ENCODE assay signal across 16 cellular contexts in the genomic region with DNA sequence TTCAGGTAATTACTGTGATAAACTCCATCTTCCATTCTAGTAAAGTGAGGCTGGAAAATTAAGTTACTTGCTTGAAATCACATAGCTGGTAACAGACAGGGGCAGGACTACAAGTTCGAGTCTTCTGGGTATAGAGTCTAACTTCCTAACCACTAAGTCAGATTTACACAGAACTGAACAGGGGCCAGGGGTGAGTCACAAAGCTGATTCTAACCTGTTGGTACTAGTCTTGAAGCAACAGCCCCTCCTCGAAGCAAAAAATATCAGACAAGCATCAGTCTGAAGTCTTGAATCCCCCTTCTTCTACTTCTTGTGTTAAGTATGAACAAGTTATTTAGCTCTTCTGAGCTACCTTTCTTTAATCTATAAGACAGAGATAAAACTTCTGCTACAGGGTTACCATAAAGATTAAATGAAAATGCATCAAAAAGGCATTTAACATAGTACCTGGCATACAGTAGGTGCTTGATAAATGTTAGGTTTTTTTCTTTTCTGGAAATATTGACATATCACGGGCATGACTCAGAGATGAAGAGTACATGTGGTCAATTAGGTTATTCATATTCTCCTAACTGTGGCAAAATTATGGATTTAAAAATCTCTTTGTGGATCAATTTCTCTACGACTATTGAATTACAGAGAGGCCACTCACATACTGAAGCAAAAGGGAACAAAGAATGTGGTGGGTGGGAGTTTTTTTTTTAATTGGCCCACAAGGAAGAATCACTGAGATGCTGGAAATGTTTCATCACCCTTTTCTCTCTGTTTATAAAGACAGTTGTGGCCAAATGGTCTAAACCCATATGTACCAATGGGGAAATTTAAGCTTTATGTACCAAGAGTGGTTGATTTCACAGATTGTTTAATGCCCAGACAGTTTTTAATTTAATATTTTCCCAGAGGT.
DNase-seq lines count a peak whose midpoint lies in the region; FAIRE-seq and TF ChIP-seq lines count a peak whose summit lies in the region.
"Had no signal": no experiment of that assay in that cellular context is flagged by ENCODE, and none has a peak within 500 bp of the region (broad histone marks: within the 10 kb centered on the region; RNA-seq: fewer than 3 reads in every experiment).

No MANE protein-coding gene starts in this region.

- H4K20me1 ChIP-seq in keratinocyte (ENCODE audit: control insufficient read depth, extremely low read depth, insufficient read depth, low read length), result no peaks in the 10 kb centered on the region

- H3K4me1 ChIP-seq in keratinocyte (ENCODE audit: control insufficient read depth, extremely low read depth, insufficient read depth, low read length), result peaks cover 21% of the 10 kb centered on the region
- H3K4me1 ChIP-seq: body of pancreas, HAP-1, heart right ventricle, left ventricle myocardium inferior, suprapubic skin had no signal

- H3K9me1 ChIP-seq in keratinocyte (ENCODE audit: control insufficient read depth, extremely low read depth, insufficient read depth, low read length), result no peaks in the 10 kb centered on the region

- H3K9me3 ChIP-seq in keratinocyte (ENCODE audit: control insufficient read depth, low read depth, low read length), result no peaks in the 10 kb centered on the region
- H3K9me3 ChIP-seq: body of pancreas, HAP-1, heart right ventricle, left ventricle myocardium inferior, suprapubic skin had no signal

- TF ChIP-seq CTCF in AG09319 (IDR thresholded peaks at IDR 0.05; ENCODE audit: low read depth, low read length) (no peak), keratinocyte (optimal IDR thresholded peaks at IDR 0.05 in 1 of 3, IDR thresholded peaks at IDR 0.05 in 1 of 3, conservative IDR thresholded peaks at IDR 0.05 in 1 of 3; ENCODE audit: extremely low read depth in 1 of 3, insufficient read depth in 2 of 3, low read length in 3 of 3) (no peak)

- dilution Hi-C loops in keratinocyte (cut with MboI; ENCODE audit: extremely low pct_ligation_motif_present, low sequenced_read_pairs), result no loop called here

- peak overlapping the region; percentile 74 for H3K27ac ChIP-seq in keratinocyte (ENCODE audit: control insufficient read depth, insufficient read depth, low read length)
- H3K27ac ChIP-seq: body of pancreas, heart right ventricle, left ventricle myocardium inferior, SK-N-MC, suprapubic skin had no signal

- FAIRE-seq in keratinocyte (lab: Jason Lieb, UNC), result peak; percentile 59

- no peaks in the 10 kb centered on the region for H3K36me3 ChIP-seq in keratinocyte (ENCODE audit: control insufficient read depth in 2 of 2, extremely low read depth in 1 of 2, insufficient read depth in 2 of 2, low read length in 2 of 2)
- H3K36me3 ChIP-seq: HAP-1, heart right ventricle, left ventricle myocardium inferior, suprapubic skin had no signal

- DNase-seq in AG09319 (ENCODE audit: extremely low read depth, low read depth) (peak; percentile 20), H4 (ENCODE audit: low spot score) (peak; percentile 43), astrocyte of the hippocampus (ENCODE audit: low read depth, low spot score) (peak; percentile 69), keratinocyte (ENCODE audit: low read depth, low spot score) (peak; percentile 68), HUDEP-2 (lab: John Stamatoyannopoulos, UW; ENCODE audit: unreplicated experiment in 76 of 76) (no peak), C1 segment of cervical spinal cord (lab: John Stamatoyannopoulos, UW) (no peak), NCI-H2227 treated with DMSO at 0.1 percent for 48 hours (lab: John Stamatoyannopoulos, UW) (no peak), SIG-M5 (lab: John Stamatoyannopoulos, UW) (no peak)
- DNase-seq: body of pancreas; endodermal cell; heart right ventricle; left ventricle myocardium inferior; naive thymus-derived CD8-positive, alpha-beta T cell had no signal

- H3K79me2 ChIP-seq in keratinocyte (ENCODE audit: control insufficient read depth, insufficient read depth, low read length), result no peaks in the 10 kb centered on the region

- peak overlapping the region in 1 of 3 experiments; percentile 38 for H3K4me3 ChIP-seq in keratinocyte (ENCODE audit: control insufficient read depth in 2 of 3, extremely low read depth in 1 of 3, insufficient read depth in 2 of 3, low read depth in 1 of 3, low read length in 3 of 3)
- H3K4me3 ChIP-seq: body of pancreas, HAP-1, heart right ventricle, left ventricle myocardium inferior, SK-N-MC, suprapubic skin had no signal

- no peaks in the 10 kb centered on the region for H3K27me3 ChIP-seq in keratinocyte (ENCODE audit: control insufficient read depth, extremely low read depth, insufficient read depth, low read length)
- H3K27me3 ChIP-seq: body of pancreas, heart right ventricle, suprapubic skin had no signal

- peak overlapping the region; percentile 74 for H3K4me2 ChIP-seq in keratinocyte (ENCODE audit: control insufficient read depth, extremely low read depth, insufficient read depth, low read depth, low read length)

- no peak overlapping the region for H3K9ac ChIP-seq in keratinocyte (ENCODE audit: control insufficient read depth, extremely low read depth, insufficient read depth, low read length)

- H2AFZ ChIP-seq in keratinocyte (ENCODE audit: control insufficient read depth, low read length), result peak overlapping the region; percentile 52

Comparison
In these comparisons a context has a peak if more than half of its experiments do, and no peak if none do; other contexts are left out.
1. DNase-seq: peak in AG09319 (single experiment), H4 (single experiment), astrocyte of the hippocampus (single experiment) and keratinocyte (single experiment); none in HUDEP-2 (0 of 76), C1 segment of cervical spinal cord (0 of 14), NCI-H2227 treated with DMSO at 0.1 percent for 48 hours (single experiment) and SIG-M5 (single experiment).